ENCODE assay signal across 1 cellular context in the genomic region with DNA sequence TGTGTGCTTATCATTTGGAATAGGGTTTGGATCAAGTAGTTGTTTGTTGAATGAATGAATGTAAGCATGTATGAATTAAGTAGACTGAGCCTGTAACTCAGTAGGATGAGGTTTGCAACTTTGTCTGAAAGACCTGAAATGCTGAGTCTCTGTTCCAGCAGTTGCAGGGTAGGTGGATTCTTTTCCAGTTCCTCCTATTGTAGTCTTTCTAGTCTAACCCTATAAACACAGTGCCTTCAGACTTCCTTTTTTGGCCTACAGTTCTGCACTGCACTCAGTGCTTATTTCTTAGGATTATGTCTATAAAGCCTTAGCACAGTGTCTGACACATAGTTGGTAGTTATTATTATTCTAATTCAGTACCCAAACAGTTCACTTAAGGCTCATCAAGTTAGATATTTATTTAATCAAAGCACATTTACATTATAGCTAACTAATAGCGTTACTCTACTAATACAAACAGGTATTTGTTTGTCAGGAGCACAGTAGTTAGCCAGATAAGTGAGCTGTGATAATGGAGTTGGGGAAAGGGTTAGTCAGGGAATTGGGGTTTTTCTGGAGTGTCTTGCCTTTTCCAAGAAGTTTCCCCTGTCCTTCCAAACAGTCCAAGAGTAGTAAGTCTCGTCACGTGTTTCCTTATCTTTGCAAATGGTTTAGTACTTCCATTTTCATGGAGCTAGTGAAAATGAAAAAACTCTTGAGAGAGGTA.
TF ChIP-seq lines count a peak whose summit lies in the region.

No MANE protein-coding gene starts in this region.

TF ChIP-seq in HCT116, 20 proteins besides CTCF, POLR2A, EP300 and RAD21 (continued from another document):
- TF ChIP-seq, protein P1, sequence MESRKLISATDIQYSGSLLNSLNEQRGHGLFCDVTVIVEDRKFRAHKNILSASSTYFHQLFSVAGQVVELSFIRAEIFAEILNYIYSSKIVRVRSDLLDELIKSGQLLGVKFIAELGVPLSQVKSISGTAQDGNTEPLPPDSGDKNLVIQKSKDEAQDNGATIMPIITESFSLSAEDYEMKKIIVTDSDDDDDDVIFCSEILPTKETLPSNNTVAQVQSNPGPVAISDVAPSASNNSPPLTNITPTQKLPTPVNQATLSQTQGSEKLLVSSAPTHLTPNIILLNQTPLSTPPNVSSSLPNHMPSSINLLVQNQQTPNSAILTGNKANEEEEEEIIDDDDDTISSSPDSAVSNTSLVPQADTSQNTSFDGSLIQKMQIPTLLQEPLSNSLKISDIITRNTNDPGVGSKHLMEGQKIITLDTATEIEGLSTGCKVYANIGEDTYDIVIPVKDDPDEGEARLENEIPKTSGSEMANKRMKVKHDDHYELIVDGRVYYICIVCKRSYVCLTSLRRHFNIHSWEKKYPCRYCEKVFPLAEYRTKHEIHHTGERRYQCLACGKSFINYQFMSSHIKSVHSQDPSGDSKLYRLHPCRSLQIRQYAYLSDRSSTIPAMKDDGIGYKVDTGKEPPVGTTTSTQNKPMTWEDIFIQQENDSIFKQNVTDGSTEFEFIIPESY (IDR thresholded peaks at IDR 0.05; ENCODE audit: extremely low read depth, insufficient replicate concordance, low read length), result no peak
- TF ChIP-seq ZNF274 (IDR thresholded peaks at IDR 0.05; ENCODE audit: low read depth, low read length) (no peak), SRF (IDR thresholded peaks at IDR 0.05; ENCODE audit: low read depth) (no peak), POLR2AphosphoS5 (IDR thresholded peaks at IDR 0.05; ENCODE audit: low read depth, low read length) (no peak), TCF7L2 (IDR thresholded peaks at IDR 0.05; ENCODE audit: borderline replicate concordance, extremely low read depth, insufficient read depth, insufficient read length) (no peak), CBX3 (IDR thresholded peaks at IDR 0.05; ENCODE audit: low read depth) (no peak), CEBPB (IDR thresholded peaks at IDR 0.05; ENCODE audit: low read depth) (no peak)
- TF ChIP-seq, protein P2, sequence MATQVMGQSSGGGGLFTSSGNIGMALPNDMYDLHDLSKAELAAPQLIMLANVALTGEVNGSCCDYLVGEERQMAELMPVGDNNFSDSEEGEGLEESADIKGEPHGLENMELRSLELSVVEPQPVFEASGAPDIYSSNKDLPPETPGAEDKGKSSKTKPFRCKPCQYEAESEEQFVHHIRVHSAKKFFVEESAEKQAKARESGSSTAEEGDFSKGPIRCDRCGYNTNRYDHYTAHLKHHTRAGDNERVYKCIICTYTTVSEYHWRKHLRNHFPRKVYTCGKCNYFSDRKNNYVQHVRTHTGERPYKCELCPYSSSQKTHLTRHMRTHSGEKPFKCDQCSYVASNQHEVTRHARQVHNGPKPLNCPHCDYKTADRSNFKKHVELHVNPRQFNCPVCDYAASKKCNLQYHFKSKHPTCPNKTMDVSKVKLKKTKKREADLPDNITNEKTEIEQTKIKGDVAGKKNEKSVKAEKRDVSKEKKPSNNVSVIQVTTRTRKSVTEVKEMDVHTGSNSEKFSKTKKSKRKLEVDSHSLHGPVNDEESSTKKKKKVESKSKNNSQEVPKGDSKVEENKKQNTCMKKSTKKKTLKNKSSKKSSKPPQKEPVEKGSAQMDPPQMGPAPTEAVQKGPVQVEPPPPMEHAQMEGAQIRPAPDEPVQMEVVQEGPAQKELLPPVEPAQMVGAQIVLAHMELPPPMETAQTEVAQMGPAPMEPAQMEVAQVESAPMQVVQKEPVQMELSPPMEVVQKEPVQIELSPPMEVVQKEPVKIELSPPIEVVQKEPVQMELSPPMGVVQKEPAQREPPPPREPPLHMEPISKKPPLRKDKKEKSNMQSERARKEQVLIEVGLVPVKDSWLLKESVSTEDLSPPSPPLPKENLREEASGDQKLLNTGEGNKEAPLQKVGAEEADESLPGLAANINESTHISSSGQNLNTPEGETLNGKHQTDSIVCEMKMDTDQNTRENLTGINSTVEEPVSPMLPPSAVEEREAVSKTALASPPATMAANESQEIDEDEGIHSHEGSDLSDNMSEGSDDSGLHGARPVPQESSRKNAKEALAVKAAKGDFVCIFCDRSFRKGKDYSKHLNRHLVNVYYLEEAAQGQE (IDR thresholded peaks at IDR 0.05; ENCODE audit: low read depth), result no peak
